22 cellular contexts compared by ENCODE assay signal in genomic region chr6:118408863-118409262, GRCh38.
"Had no signal": no experiment of that assay in that cellular context is flagged by ENCODE, and none has a peak within 500 bp of the region (broad histone marks: within the 10 kb centered on the region; RNA-seq: fewer than 3 reads in every experiment).

No MANE protein-coding gene starts in this region.

- H3K36me3 ChIP-seq: stomach had no signal

- H3K9me3 Mint-ChIP-seq: type B pancreatic cell had no signal

- H3K36me3 Mint-ChIP-seq: stimulated activated effector memory CD8-positive, alpha-beta T cell treated with anti-CD3 and anti-CD28 coated beads, Interleukin-12 subunit alpha, Interleukin-12 subunit beta, amount 100 ng/mL, for 72 hours; type B pancreatic cell had no signal

- H3K27me3 Mint-ChIP-seq: activated naive CD8-positive, alpha-beta T cell; effector memory CD8-positive, alpha-beta T cell; type B pancreatic cell had no signal

- H3K27ac Mint-ChIP-seq: activated naive CD8-positive, alpha-beta T cell; activated T-cell treated with anti-CD3 and anti-CD28 coated beads, Interleukin-2, amount 50 U/mL, for 72 hours; effector memory CD8-positive, alpha-beta T cell; nephron; stimulated activated effector memory CD8-positive, alpha-beta T cell treated with anti-CD3 and anti-CD28 coated beads, Interleukin-12 subunit alpha, Interleukin-12 subunit beta, amount 100 ng/mL, for 72 hours; type B pancreatic cell had no signal

- H3K27me3 ChIP-seq: stomach, testis had no signal

- H3K9me3 ChIP-seq: testis had no signal

- H3K4me2 ChIP-seq: smooth muscle cell had no signal

- H3K27ac ChIP-seq: stomach, testis had no signal

- H3K4me1 ChIP-seq: stomach, testis had no signal

- DNase-seq: activated CD4-positive, alpha-beta T cell treated with anti-CD3 and anti-CD28 coated beads, Interleukin-2, amount 50 U/mL, for 1 hour; activated effector memory CD4-positive, alpha-beta T cell treated with anti-CD3 and anti-CD28 coated beads, Interleukin-2, amount 50 U/mL, for 16 hours; activated T-cell treated with anti-CD3 and anti-CD28 coated beads, Interleukin-2, amount 50 U/mL, for 72 hours; effector memory CD8-positive, alpha-beta T cell; foreskin melanocyte; glutamatergic neuron; hippocampal formation; midbrain; nucleus accumbens; stimulated activated CD4-positive, alpha-beta T cell treated with anti-CD3 and anti-CD28 coated beads, Interleukin-4, amount 100 ng/mL, for 1 hour; stomach; T1000; testis had no signal

- H3K4me1 Mint-ChIP-seq: nephron; stimulated activated effector memory CD8-positive, alpha-beta T cell treated with anti-CD3 and anti-CD28 coated beads, Interleukin-12 subunit alpha, Interleukin-12 subunit beta, amount 100 ng/mL, for 72 hours had no signal

- H3K4me3 Mint-ChIP-seq: activated naive CD8-positive, alpha-beta T cell; activated T-cell treated with anti-CD3 and anti-CD28 coated beads, Interleukin-2, amount 50 U/mL, for 72 hours; effector memory CD8-positive, alpha-beta T cell; nephron; stimulated activated effector memory CD8-positive, alpha-beta T cell treated with anti-CD3 and anti-CD28 coated beads, Interleukin-12 subunit alpha, Interleukin-12 subunit beta, amount 100 ng/mL, for 72 hours; type B pancreatic cell had no signal

- H3K4me3 ChIP-seq: lung, smooth muscle cell, stomach, testis had no signal

- ATAC-seq: activated CD4-positive, CD25-positive, alpha-beta regulatory T cell treated with anti-CD3 and anti-CD28 coated beads, Interleukin-2, amount 50 U/mL, for 24 hours; activated T-cell treated with anti-CD3 and anti-CD28 coated beads, Interleukin-2, amount 50 U/mL, for 72 hours; effector memory CD8-positive, alpha-beta T cell; left lobe of liver; sciatic nerve; stimulated activated effector memory CD8-positive, alpha-beta T cell treated with anti-CD3 and anti-CD28 coated beads, Interleukin-12 subunit alpha, Interleukin-12 subunit beta, amount 100 ng/mL, for 72 hours had no signal
